8 cellular contexts compared by ENCODE assay signal in the genomic region with DNA sequence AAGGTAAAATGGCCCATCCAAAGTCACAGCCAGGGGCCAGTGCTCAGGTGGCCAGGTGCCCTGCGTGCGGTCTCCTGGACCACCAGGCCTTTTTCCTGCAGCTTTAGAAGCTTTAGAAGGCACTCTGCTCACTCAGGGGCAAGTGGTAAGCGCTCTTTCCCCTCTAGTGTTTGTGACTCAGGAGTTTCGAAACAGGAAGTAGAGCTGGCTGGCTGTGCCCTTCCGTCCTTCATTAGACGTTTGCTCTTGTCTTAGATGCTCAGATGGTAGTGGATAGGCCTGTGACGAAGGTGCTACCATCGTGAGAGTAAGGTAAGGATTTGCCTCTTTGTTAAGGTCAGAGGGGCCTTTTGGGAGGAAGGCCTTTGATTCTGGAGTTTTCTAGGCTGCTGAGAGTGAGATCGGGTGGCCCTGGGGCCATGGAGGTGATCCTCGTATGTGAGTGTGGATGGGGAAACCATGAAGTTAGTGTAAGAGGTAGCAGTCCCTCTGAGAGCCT. TPM values are rescaled to one million over a fixed set of nuclear protein-coding genes. Genes with fewer than 3 reads are reported as not detected.
A peak's percentile ranks its signal among the peaks of the same experiment; 100 is the strongest.
DNase-seq lines count a peak whose midpoint lies in the region; ATAC-seq and TF ChIP-seq lines count a peak whose summit lies in the region.

A gene (plus strand): TSS at position 235 of the 499 bp plus-strand sequence. CDS start 5,951 bp downstream, outside the sequence.

- no peaks in the 10 kb centered on the region for H3K27me3 ChIP-seq in esophagus squamous epithelium
- H3K27me3 ChIP-seq in ovary = no peaks in the 10 kb centered on the region

- TF ChIP-seq POLR2A in esophagus squamous epithelium (IDR thresholded peaks at IDR 0.05) = peak in 2 of 4 donors; percentile 47 to 80
- no peak for TF ChIP-seq POLR2A in ovary (IDR thresholded peaks at IDR 0.05)

- TF ChIP-seq CTCF in esophagus squamous epithelium (IDR thresholded peaks at IDR 0.05) (no peak), ovary (IDR thresholded peaks at IDR 0.05) (no peak)

- DNase-seq in GM19238 (ENCODE audit: insufficient read length, low spot score) = peak; percentile 16
- DNase-seq in NK-92 (lab: John Stamatoyannopoulos, UW; ENCODE audit: unreplicated experiment) = peak; percentile 6
- DNase-seq in activated CD8-positive, alpha-beta memory T cell treated with anti-CD3 and anti-CD28 coated beads for 4 hours (ENCODE audit: low read depth in 2 of 2) = peak; percentile 38 to 59
- no peak for DNase-seq in esophagus squamous epithelium (lab: John Stamatoyannopoulos, UW)
- peak in 1 of 5 donors; percentile 22 for DNase-seq in ovary
- DNase-seq in NCI-H82 treated with DMSO at 0.1 percent for 48 hours (lab: John Stamatoyannopoulos, UW; ENCODE audit: unreplicated experiment) = no peak

- 44 to 60% methylated on average over 10 of the region's 10 CpGs for WGBS in esophagus squamous epithelium, 2 donors
- WGBS in ovary, 3 donors = 85 to 89% (median 87%) methylated on average over 10 of the region's 10 CpGs

- H3K4me3 ChIP-seq in esophagus squamous epithelium = peak within 1 kb of the TSS; percentile 9 to 68 (median 64)
- H3K4me3 ChIP-seq in ovary = no peak within 1 kb of the TSS

- ATAC-seq in HG02610 (IDR thresholded peaks at IDR 0.05; ENCODE audit: unreplicated experiment) (no peak), GM18520 (IDR thresholded peaks at IDR 0.05; ENCODE audit: unreplicated experiment) (no peak)

- intact Hi-C loops in esophagus squamous epithelium (cut with DNase I) (no loop called here), ovary (cut with DNase I) (no loop called here)

- peaks cover 23 to 83% (median 24%) of the 10 kb centered on the region in 3 donors for H3K4me1 ChIP-seq in esophagus squamous epithelium
- peaks cover 7% of the 10 kb centered on the region for H3K4me1 ChIP-seq in ovary (ENCODE audit: insufficient read depth)

- no peaks in the 10 kb centered on the region for H3K9me3 ChIP-seq in esophagus squamous epithelium
- H3K9me3 ChIP-seq in ovary = no peaks in the 10 kb centered on the region

- TF ChIP-seq EP300 in ovary (IDR thresholded peaks at IDR 0.05) = no peak

- H3K36me3 ChIP-seq in esophagus squamous epithelium (no peaks in the 10 kb centered on the region), ovary (no peaks in the 10 kb centered on the region)

- peak within 1 kb of the TSS; percentile 90 to 96 (median 92) for H3K27ac ChIP-seq in esophagus squamous epithelium
- no peak within 1 kb of the TSS for H3K27ac ChIP-seq in ovary

RNA-seq across cellular contexts. Expression of the gene that starts here (rescaled TPM):
- total RNA-seq in esophagus squamous epithelium (10 to 100 TPM; 13.8 to 28.2 (median 22.8) TPM), ovary (10 to 100 TPM in 5 of 7 donors, 1 to 10 TPM in 2; 8.4 to 17.0 (median 12.6) TPM)
- polyA plus RNA-seq in ovary = 10 to 100 TPM in 1 of 2 donors, 1 to 10 TPM in 1; 6.7 to 20.2 TPM

Comparison
In these comparisons a context has a peak if more than half of its experiments do, and no peak if none do; other contexts are left out.
1. DNase-seq: peak in GM19238 (single experiment), NK-92 (single experiment) and activated CD8-positive, alpha-beta memory T cell treated with anti-CD3 and anti-CD28 coated beads for 4 hours (2 of 2); none in esophagus squamous epithelium (single experiment) and NCI-H82 treated with DMSO at 0.1 percent for 48 hours (single experiment).
2. H3K27ac ChIP-seq: peak in esophagus squamous epithelium (4 of 4); none in ovary (0 of 2).